8 cellular contexts compared by ENCODE assay signal in genomic region chr5:151164687-151165392, GRCh38. TPM values are rescaled to one million over a fixed set of nuclear protein-coding genes. Genes with fewer than 3 reads are reported as not detected.
DNase-seq lines count a peak whose midpoint lies in the region; ATAC-seq and TF ChIP-seq lines count a peak whose summit lies in the region.

No MANE protein-coding gene starts in this region.

- H3K27me3 ChIP-seq in trophoblast cell (ENCODE audit: insufficient read depth, low read length) (no peaks in the 10 kb centered on the region), vagina (no peaks in the 10 kb centered on the region)

- H4K12ac ChIP-seq in trophoblast cell (ENCODE audit: low read depth, low read length): no peak overlapping the region

- no peak overlapping the region for H3K23ac ChIP-seq in trophoblast cell (ENCODE audit: low read length)

- H3K4me3 ChIP-seq in trophoblast cell (ENCODE audit: low read depth, low read length) (no peak overlapping the region), vagina (no peak overlapping the region)

- no peaks in the 10 kb centered on the region for H3K79me2 ChIP-seq in trophoblast cell (ENCODE audit: control insufficient read depth, insufficient read depth, low read length, poor library complexity)

- no peak overlapping the region for H2BK120ac ChIP-seq in trophoblast cell (ENCODE audit: insufficient read depth, low read length, poor library complexity)

- peak; percentile 80 to 94 (median 94) for TF ChIP-seq CTCF in vagina (IDR thresholded peaks at IDR 0.05)

- no CpG with 5 or more reads among the region's 8 CpGs for WGBS in trophoblast cell (ENCODE audit: extremely low coverage, insufficient coverage, insufficient read length)

- H3K36me3 ChIP-seq in KOPT-K1 (ENCODE audit: insufficient read depth, low read length) (no peaks in the 10 kb centered on the region), trophoblast cell (ENCODE audit: control insufficient read depth in 1 of 2, insufficient read depth in 2 of 2, low read length in 2 of 2) (no peaks in the 10 kb centered on the region), vagina (no peaks in the 10 kb centered on the region)

- H3K9me3 ChIP-seq in KOPT-K1 (ENCODE audit: insufficient read depth, low read length, poor library complexity, severe bottlenecking) (no peaks in the 10 kb centered on the region), trophoblast cell (ENCODE audit: insufficient read depth, low read depth, low read length) (no peaks in the 10 kb centered on the region), vagina (no peaks in the 10 kb centered on the region)

- peak; percentile 91 for ATAC-seq in GM21723 (IDR thresholded peaks at IDR 0.05; ENCODE audit: unreplicated experiment)

- intact Hi-C loops in vagina (cut with DNase I): loop anchor here (5.0 kb wide), 1 partner anchor 38 kb away; no protein-coding TSS in a partner anchor

- H4K91ac ChIP-seq in trophoblast cell (ENCODE audit: low read depth, low read length): no peak overlapping the region

- H3K14ac ChIP-seq in trophoblast cell (ENCODE audit: low read length): no peak overlapping the region

- H3K4me1 ChIP-seq in trophoblast cell (ENCODE audit: control insufficient read depth in 1 of 2, insufficient read depth in 2 of 2, low read length in 2 of 2) (peaks cover 3% of the 10 kb centered on the region in 2 experiments), vagina (peaks cover 5% of the 10 kb centered on the region)

- no peak overlapping the region for H3K4me2 ChIP-seq in trophoblast cell (ENCODE audit: low read length)

- H3K4ac ChIP-seq in trophoblast cell (ENCODE audit: low read depth, low read length): no peak overlapping the region

- TF ChIP-seq POLR2A in vagina (IDR thresholded peaks at IDR 0.05): no peak

- peak overlapping the region; percentile 1 for H4K8ac ChIP-seq in trophoblast cell (ENCODE audit: low read depth, low read length)

- H2AK5ac ChIP-seq in trophoblast cell (ENCODE audit: low read length): no peak overlapping the region

- no peak overlapping the region for H3K9ac ChIP-seq in trophoblast cell (ENCODE audit: low read length)

- H2BK12ac ChIP-seq in trophoblast cell (ENCODE audit: low read length): peak overlapping the region; percentile 22

- no peak overlapping the region for H3K18ac ChIP-seq in trophoblast cell (ENCODE audit: low read length)

- H3K27ac ChIP-seq in KOPT-K1 (ENCODE audit: low read depth, low read length, poor library complexity, severe bottlenecking) (peak overlapping the region; percentile 31), trophoblast cell (ENCODE audit: low read depth, low read length) (peak overlapping the region; percentile 2), vagina (no peak overlapping the region)

- peak overlapping the region; percentile 33 for H2AFZ ChIP-seq in trophoblast cell (ENCODE audit: insufficient read depth, low read length, poor library complexity)

- DNase-seq in ELF-1 (ENCODE audit: low read depth, low spot score): peak; percentile 90
- DNase-seq in SHP77 treated with DMSO at 0.1 percent for 48 hours (lab: John Stamatoyannopoulos, UW): peak; percentile 1
- DNase-seq in activated naive CD4-positive, alpha-beta T cell (lab: John Stamatoyannopoulos, UW): peak; percentile 38 to 67 (median 54)
- DNase-seq in globus pallidus (ENCODE audit: low spot score): peak; percentile 71
- DNase-seq in trophoblast cell: peak; percentile 80 to 93
- DNase-seq in vagina (ENCODE audit: extremely low spot score in 2 of 2): no peak

- H2BK5ac ChIP-seq in trophoblast cell (ENCODE audit: low read depth, low read length, poor library complexity): no peak overlapping the region

- no peaks in the 10 kb centered on the region for H3K79me1 ChIP-seq in trophoblast cell (ENCODE audit: low read length)

RNA-seq across cellular contexts. Expression of gene ANXA6, which starts 7.3 kb away (rescaled TPM):
- polyA plus RNA-seq in trophoblast cell (2013): 81.4 and 88.5 TPM in 2 replicates
- 190 TPM for total RNA-seq in vagina

RNA-seq across cellular contexts. Expression of gene CCDC69, which starts 59.1 kb away (rescaled TPM):
- 9.9 and 10.2 TPM in 2 replicates for polyA plus RNA-seq in trophoblast cell (2013)
- 84.5 TPM for total RNA-seq in vagina

Comparison
In these comparisons a context has a peak if more than half of its experiments do, and no peak if none do; other contexts are left out.
1. DNase-seq: peak in ELF-1 (single experiment), SHP77 treated with DMSO at 0.1 percent for 48 hours (single experiment), activated naive CD4-positive, alpha-beta T cell (4 of 4), globus pallidus (single experiment) and trophoblast cell (2 of 2); none in vagina (0 of 2).